ENCODE assay signal across 17 cellular contexts in the genomic region with DNA sequence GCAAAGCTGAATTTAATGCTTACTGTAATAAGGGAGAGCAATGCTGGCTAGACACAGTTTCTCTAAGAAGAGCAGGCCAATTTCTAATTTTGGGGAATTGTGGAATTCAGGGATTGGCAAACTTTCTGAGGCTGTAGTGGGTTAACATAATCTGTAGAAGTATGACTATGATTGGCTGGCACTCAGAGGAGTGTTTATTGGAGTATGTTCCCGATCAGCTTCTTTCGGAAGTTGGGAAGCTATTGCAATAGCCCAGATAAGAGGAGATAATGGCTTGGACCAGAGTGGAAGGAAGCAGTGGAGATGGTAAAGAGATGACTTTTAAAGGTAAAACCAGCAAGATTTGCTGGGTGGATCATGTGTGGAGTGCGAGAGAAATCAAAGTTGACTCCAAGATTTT. TPM values are rescaled to one million over a fixed set of nuclear protein-coding genes. Genes with fewer than 3 reads are reported as not detected.
DNase-seq lines count a peak whose midpoint lies in the region; ATAC-seq and TF ChIP-seq lines count a peak whose summit lies in the region.
"Had no signal": no experiment of that assay in that cellular context is flagged by ENCODE, and none has a peak within 500 bp of the region (broad histone marks: within the 10 kb centered on the region; RNA-seq: fewer than 3 reads in every experiment).

No MANE protein-coding gene starts in this region.

- CTCF ChIA-PET in CD4-positive, alpha-beta T cell (lab: Charles Lee): no interaction called here
- CTCF ChIA-PET in HCT116 (lab: Charles Lee): no interaction called here

- peak overlapping the region; percentile 42 for H3K27ac Mint-ChIP-seq in CD4-positive, alpha-beta T cell
- H3K27ac Mint-ChIP-seq: B cell had no signal

- 78 to 96% (median 82%) methylated on average over 3 of the region's 3 CpGs for WGBS in spleen, 5 donors

- H3K4me1 Mint-ChIP-seq in CD4-positive, alpha-beta T cell (ENCODE audit: low read depth): peaks cover 92% of the 10 kb centered on the region

- H3K79me2 ChIP-seq in HCT116 (ENCODE audit: insufficient read depth, low read length): peaks cover 100% of the 10 kb centered on the region

- DNase-seq in CD4-positive, alpha-beta T cell: no peak
- DNase-seq in HCT116 (ENCODE audit: low read depth, low spot score): no peak
- DNase-seq in dermis blood vessel endothelial cell: peak; percentile 36
- DNase-seq in left lobe of liver (ENCODE audit: low spot score): no peak
- DNase-seq in activated CD4-positive, alpha-beta T cell treated with anti-CD3 and anti-CD28 coated beads, Interleukin-2, amount 50 U/mL, for 4 hours: no peak
- no peak for DNase-seq in mesenteric fat pad (ENCODE audit: low spot score)
- no peak for DNase-seq in globus pallidus (ENCODE audit: low spot score)
- DNase-seq in spleen: no peak
- DNase-seq: CD4-positive, alpha-beta memory T cell; DMS79; NCI-H1436 treated with DMSO at 0.1 percent for 48 hours; NCI-H2029 treated with DMSO at 0.1 percent for 48 hours; NCI-H510A treated with DMSO at 0.1 percent for 48 hours; NCI-H82 had no signal

- TF ChIP-seq CTCF in CD4-positive, alpha-beta T cell (IDR thresholded peaks at IDR 0.05): no peak
- no peak for TF ChIP-seq CTCF in HCT116 (IDR thresholded peaks at IDR 0.05 in 2 of 3, conservative IDR thresholded peaks at IDR 0.05 in 1 of 3; ENCODE audit: borderline replicate concordance in 1 of 3, insufficient read depth in 1 of 3, low read depth in 2 of 3, low read length in 2 of 3)
- no peak for TF ChIP-seq CTCF in spleen (IDR thresholded peaks at IDR 0.05 in 8 of 11, conservative IDR thresholded peaks at IDR 0.05 in 3 of 11)

- intact Hi-C loops in CD4-positive, alpha-beta T cell (cut with DNase I, micrococcal nuclease): no loop called here
- intact Hi-C loops in HCT116 (cut with micrococcal nuclease) (no loop called here), spleen (cut with DNase I; ENCODE audit: low total_unique reads) (no loop called here)

- H4K20me1 ChIP-seq in HCT116 (ENCODE audit: insufficient read depth): 0 out of 2 replicates have a peak, but pooled peaks cover 4% of the 10 kb centered on the region

- H3K4me1 ChIP-seq in HCT116 (ENCODE audit: control insufficient read depth in 1 of 2, insufficient read depth in 2 of 2, low read length in 2 of 2): peaks cover 77 to 85% of the 10 kb centered on the region in 2 experiments
- peaks cover 11 to 98% (median 49%) of the 10 kb centered on the region in 6 donors for H3K4me1 ChIP-seq in spleen

- no peak for ATAC-seq in CD4-positive, alpha-beta T cell (ENCODE audit: poor library complexity)
- ATAC-seq in HCT116: no peak
- ATAC-seq in left lobe of liver: peak; percentile 60
- ATAC-seq: K562 had no signal

- no peak overlapping the region for H3K4me3 Mint-ChIP-seq in CD4-positive, alpha-beta T cell
- H3K4me3 Mint-ChIP-seq: B cell had no signal

- no peaks in the 10 kb centered on the region for H3K9me2 ChIP-seq in HCT116 (ENCODE audit: insufficient read depth)

- no peak overlapping the region for H3K4me2 ChIP-seq in HCT116 (ENCODE audit: low read length)

- no peak overlapping the region for H3K27ac ChIP-seq in CD4-positive, alpha-beta T cell (ENCODE audit: low read depth, low read length)
- peak overlapping the region; percentile 98; the same call in 1 of the 2 replicates for H3K27ac ChIP-seq in HCT116 (ENCODE audit: low read depth, low read length)
- no peak overlapping the region for H3K27ac ChIP-seq in spleen

- H3K36me3 ChIP-seq in HCT116 (ENCODE audit: control insufficient read depth in 1 of 2, insufficient read depth in 2 of 2, low read length in 2 of 2): no peaks in the 10 kb centered on the region
- no peaks in the 10 kb centered on the region for H3K36me3 ChIP-seq in spleen
- H3K36me3 ChIP-seq: HAP-1 had no signal

- no peaks in the 10 kb centered on the region for H3K27me3 Mint-ChIP-seq in CD4-positive, alpha-beta T cell
- H3K27me3 Mint-ChIP-seq: B cell; CD4-positive, alpha-beta memory T cell had no signal

- no TSS peak for BruUV-seq in HCT116 (replicated peaks; lab: Mats Ljungman, UMichigan)

- H3K4me3 ChIP-seq in HCT116 (replicated peaks in 1 of 2; ENCODE audit: low read depth in 1 of 2, low read length in 2 of 2): no peak overlapping the region
- H3K4me3 ChIP-seq in spleen: no peak overlapping the region
- H3K4me3 ChIP-seq: HAP-1, K562 had no signal

- RAD21 ChIA-PET in HCT116 (lab: Charles Lee; ENCODE audit: low non-redundant PET in 1 of 2, low total read pairs in 2 of 2, uncharacterized antibody in 2 of 2, unreplicated experiment in 2 of 2): no interaction called here

- H2AFZ ChIP-seq in HCT116 (ENCODE audit: low read depth, low read length, poor library complexity, severe bottlenecking): no peak overlapping the region

- no peaks in the 10 kb centered on the region for H3K9me3 Mint-ChIP-seq in CD4-positive, alpha-beta T cell
- H3K9me3 Mint-ChIP-seq: CD4-positive, alpha-beta memory T cell had no signal

- H3K9me3 ChIP-seq in CD4-positive, alpha-beta T cell (ENCODE audit: control insufficient read depth, low read length): no peaks in the 10 kb centered on the region
- H3K9me3 ChIP-seq in HCT116 (ENCODE audit: control insufficient read depth in 1 of 2, insufficient read depth in 1 of 2, low read depth in 1 of 2, low read length in 2 of 2) (no peaks in the 10 kb centered on the region), spleen (no peaks in the 10 kb centered on the region)
- H3K9me3 ChIP-seq: HAP-1 had no signal

- no peaks in the 10 kb centered on the region for H3K36me3 Mint-ChIP-seq in CD4-positive, alpha-beta T cell (ENCODE audit: low read depth)

- TF ChIP-seq RAD21 in HCT116 (IDR thresholded peaks at IDR 0.05; ENCODE audit: low read depth): no peak

- TF ChIP-seq POLR2A in HCT116 (IDR thresholded peaks at IDR 0.05; ENCODE audit: borderline replicate concordance, extremely low read depth, insufficient read depth, insufficient read length) (no peak), spleen (IDR thresholded peaks at IDR 0.05) (no peak)

- POLR2A ChIA-PET in CD4-positive, alpha-beta T cell (lab: Charles Lee): no interaction called here
- POLR2A ChIA-PET in HCT116 (lab: Charles Lee): no interaction called here

- no peak overlapping the region for H3K9ac ChIP-seq in HCT116 (ENCODE audit: low read length)

- H3K27me3 ChIP-seq in CD4-positive, alpha-beta T cell (ENCODE audit: control insufficient read depth, insufficient read depth, low read length): no peaks in the 10 kb centered on the region
- H3K27me3 ChIP-seq in HCT116 (ENCODE audit: insufficient read depth, low read length) (no peaks in the 10 kb centered on the region), spleen (replicated peaks in 1 of 7) (no peaks in the 10 kb centered on the region)

TF ChIP-seq in HCT116, 20 proteins besides CTCF, POLR2A, EP300 and RAD21:
- TF ChIP-seq ELF1 (IDR thresholded peaks at IDR 0.05; ENCODE audit: borderline replicate concordance, low read depth): no peak
- no peak for TF ChIP-seq CEBPB (IDR thresholded peaks at IDR 0.05; ENCODE audit: low read depth)
- no peak for TF ChIP-seq FOSL1 (IDR thresholded peaks at IDR 0.05; ENCODE audit: low read depth)

RNA-seq across cellular contexts. Expression of a gene that starts 19.4 kb away (rescaled TPM):
- 10 to 100 TPM; 37.6 to 39.0 TPM for total RNA-seq in CD4-positive, alpha-beta T cell
- total RNA-seq in HCT116 (2021; ENCODE audit: unreplicated experiment) (78.8 TPM), dermis blood vessel endothelial cell (86.6 and 142 TPM in 2 replicates), left lobe of liver (21.2 TPM), mesenteric fat pad (40.9 TPM), spleen (10 to 100 TPM; 33.2 to 65.5 (median 55.5) TPM)
- 14.4 and 16.8 TPM in 2 replicates for polyA plus RNA-seq in HCT116 (2012)
- polyA plus RNA-seq in spleen: 10 to 100 TPM in 2 of 3 donors, 1 to 10 TPM in 1; 8.9 to 12.4 (median 10.7) TPM
